15 cellular contexts compared by ENCODE assay signal in the genomic region with DNA sequence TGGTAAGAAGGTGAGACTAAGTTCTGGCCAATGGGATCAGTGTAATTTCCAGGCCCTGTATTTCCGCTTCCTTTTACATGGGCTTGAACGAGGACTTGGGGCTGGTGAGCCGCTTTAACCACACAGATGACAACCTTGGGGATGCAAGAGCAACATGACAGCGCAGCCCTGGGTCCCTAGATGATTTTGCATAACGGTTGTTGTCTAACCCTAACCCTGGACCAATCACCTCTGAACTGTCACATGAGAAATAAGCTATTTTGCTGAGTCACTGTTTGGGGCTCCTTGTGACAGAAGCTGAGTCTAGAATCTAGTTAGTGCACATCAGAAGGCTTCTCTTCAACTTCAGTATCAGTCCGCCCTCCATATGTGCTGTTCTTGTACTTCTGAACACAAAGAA. TPM values are rescaled to one million over a fixed set of nuclear protein-coding genes. Genes with fewer than 3 reads are reported as not detected.
"Had no signal": no experiment of that assay in that cellular context is flagged by ENCODE, and none has a peak within 500 bp of the region (broad histone marks: within the 10 kb centered on the region; RNA-seq: fewer than 3 reads in every experiment).

No MANE protein-coding gene starts in this region.

RNA-seq across cellular contexts. Expression of a gene that starts 25.1 kb away (rescaled TPM):
- total RNA-seq: activated CD8-positive, alpha-beta memory T cell treated with anti-CD3 and anti-CD28 coated beads, Interleukin-2, amount 10 ng/mL, durations not matched to agents 7 days and 5 days; activated CD8-positive, alpha-beta T cell treated with anti-CD3 and anti-CD28 coated beads, Interleukin-2, amount 10 ng/mL, durations not matched to agents 7 days and 5 days; activated T-helper 2 cell treated with anti-CD3 and anti-CD28 coated beads, Interferon-gamma antibody, Interleukin-2, Interleukin-4, amounts not matched to agents 10 μg/mL and 5 μg/mL and 100 μg/mL, durations not matched to agents 14 hours and 24 hours and 36 hours; ascending aorta; bronchial epithelial cell; T-helper 17 cell had no signal

RNA-seq across cellular contexts. Expression of a gene that starts 43.4 kb away (rescaled TPM):
- polyA plus RNA-seq: cardiac muscle cell had no signal

RNA-seq across cellular contexts. Expression of a gene that starts 47.4 kb away (rescaled TPM):
- total RNA-seq: bronchial epithelial cell, WTC11 had no signal
- polyA plus RNA-seq: cardiac muscle cell had no signal

RNA-seq across cellular contexts. Expression of a gene that starts 59.6 kb away (rescaled TPM):
- total RNA-seq: activated CD4-positive, alpha-beta memory T cell treated with anti-CD3 and anti-CD28 coated beads, Interleukin-2, amount 10 ng/mL, durations not matched to agents 7 days and 5 days; activated CD4-positive, alpha-beta T cell treated with anti-CD3 and anti-CD28 coated beads, Interleukin-2, amount 10 ng/mL, durations not matched to agents 7 days and 5 days; activated CD8-positive, alpha-beta memory T cell treated with anti-CD3 and anti-CD28 coated beads, Interleukin-2, amount 10 ng/mL, durations not matched to agents 7 days and 5 days; activated CD8-positive, alpha-beta T cell treated with anti-CD3 and anti-CD28 coated beads, Interleukin-2, amount 10 ng/mL, durations not matched to agents 7 days and 5 days; activated naive CD8-positive, alpha-beta T cell treated with anti-CD3 and anti-CD28 coated beads, Interleukin-2, amount 10 ng/mL, durations not matched to agents 7 days and 5 days; activated T-helper 2 cell treated with anti-CD3 and anti-CD28 coated beads, Interferon-gamma antibody, Interleukin-2, Interleukin-4, amounts not matched to agents 10 μg/mL and 5 μg/mL and 100 μg/mL, durations not matched to agents 14 hours and 24 hours and 36 hours; ascending aorta; bronchial epithelial cell; cardiac muscle cell; chondrocyte; T-cell; T-helper 1 cell treated with Interleukin-12 subunit alpha and Interleukin-12 subunit beta and Interleukin-4 antibody, amounts not matched to agents 30 ng/mL and 1 ng/mL, for 36 hours; T-helper 17 cell; T-helper 2 cell treated with Interferon-gamma antibody and Interleukin-4, amounts not matched to agents 100 ng/mL and 5 ng/mL, for 36 hours; WTC11 had no signal
- polyA plus RNA-seq: cardiac muscle cell had no signal
